Comparison of ENCODE assay signal across 9 cellular contexts in genomic region chr1:77948841-77949424, GRCh38. TPM values are rescaled to one million over a fixed set of nuclear protein-coding genes. Genes with fewer than 3 reads are reported as not detected.
DNase-seq lines count a peak whose midpoint lies in the region; ATAC-seq, FAIRE-seq and TF ChIP-seq lines count a peak whose summit lies in the region.
"Had no signal": no experiment of that assay in that cellular context is flagged by ENCODE, and none has a peak within 500 bp of the region (broad histone marks: within the 10 kb centered on the region; RNA-seq: fewer than 3 reads in every experiment).

No MANE protein-coding gene starts in this region.

- ATAC-seq in HG02798 (IDR thresholded peaks at IDR 0.05; ENCODE audit: poor library complexity, unreplicated experiment), result peak; percentile 34

- no peaks in the 10 kb centered on the region for H3K27me3 Mint-ChIP-seq in astrocyte (ENCODE audit: low read depth, unreplicated experiment)
- H3K27me3 Mint-ChIP-seq: activated naive CD8-positive, alpha-beta T cell treated with anti-CD3 and anti-CD28 coated beads, Interleukin-2, amount 10 ng/mL, durations not matched to agents 7 days and 5 days had no signal

- no peaks in the 10 kb centered on the region for H3K4me1 ChIP-seq in astrocyte (ENCODE audit: insufficient read depth, low read length)
- H3K4me1 ChIP-seq in tibial nerve, result peaks cover 0 to 18% (median 4%) of the 10 kb centered on the region in 4 donors

- no peak for FAIRE-seq in astrocyte (lab: Jason Lieb, UNC)

- no peak overlapping the region for H3K9ac ChIP-seq in astrocyte (ENCODE audit: low read length)

- peaks cover 29% of the 10 kb centered on the region for H4K20me1 ChIP-seq in astrocyte (ENCODE audit: insufficient read depth, low read length)

- peaks cover 56% of the 10 kb centered on the region for H3K79me2 ChIP-seq in astrocyte (ENCODE audit: insufficient read depth, low read length)

- peaks cover 2% of the 10 kb centered on the region for H3K4me1 Mint-ChIP-seq in astrocyte (ENCODE audit: low read depth, unreplicated experiment)

- H3K9me3 ChIP-seq in astrocyte (ENCODE audit: insufficient read depth, low read depth, low read length) (no peaks in the 10 kb centered on the region), tibial nerve (no peaks in the 10 kb centered on the region)

- H3K9me3 Mint-ChIP-seq in astrocyte (ENCODE audit: unreplicated experiment), result no peaks in the 10 kb centered on the region
- H3K9me3 Mint-ChIP-seq: activated naive CD8-positive, alpha-beta T cell treated with anti-CD3 and anti-CD28 coated beads, Interleukin-2, amount 10 ng/mL, durations not matched to agents 7 days and 5 days had no signal

- DNase-seq in GM12865 (ENCODE audit: low read depth), result peak; percentile 44
- peak; percentile 17 for DNase-seq in astrocyte (ENCODE audit: low read depth)
- DNase-seq in medulla oblongata (ENCODE audit: extremely low spot score), result peak; percentile 22
- no peak for DNase-seq in NCI-H1694 treated with DMSO at 0.1 percent for 48 hours (lab: John Stamatoyannopoulos, UW)
- no peak for DNase-seq in tibial nerve (ENCODE audit: low spot score in 2 of 2)
- no peak for DNase-seq in NCI-H2171 treated with DMSO at 0.1 percent for 48 hours (lab: John Stamatoyannopoulos, UW)
- DNase-seq in UCSD-AML1 (lab: John Stamatoyannopoulos, UW; ENCODE audit: unreplicated experiment), result no peak
- DNase-seq: activated naive CD8-positive, alpha-beta T cell treated with anti-CD3 and anti-CD28 coated beads, Interleukin-2, amount 10 ng/mL, durations not matched to agents 7 days and 5 days had no signal

- TF ChIP-seq EP300 in tibial nerve (IDR thresholded peaks at IDR 0.05), result no peak

- H3K27ac Mint-ChIP-seq in astrocyte (ENCODE audit: unreplicated experiment), result no peak overlapping the region
- H3K27ac Mint-ChIP-seq: activated naive CD8-positive, alpha-beta T cell treated with anti-CD3 and anti-CD28 coated beads, Interleukin-2, amount 10 ng/mL, durations not matched to agents 7 days and 5 days had no signal

- no peak overlapping the region for H3K4me3 ChIP-seq in GM12865 (ENCODE audit: low read depth, low read length)
- H3K4me3 ChIP-seq in astrocyte (ENCODE audit: insufficient read depth, low read depth, low read length), result no peak overlapping the region
- no peak overlapping the region for H3K4me3 ChIP-seq in tibial nerve

- WGBS in tibial nerve, 2 donors, result 29 to 34% methylated on average over 2 of the region's 2 CpGs

- H3K36me3 Mint-ChIP-seq in astrocyte (ENCODE audit: low read depth, unreplicated experiment), result peaks cover 13% of the 10 kb centered on the region

- H3K4me3 Mint-ChIP-seq in astrocyte (ENCODE audit: unreplicated experiment), result peak overlapping the region; percentile 77
- H3K4me3 Mint-ChIP-seq: activated naive CD8-positive, alpha-beta T cell treated with anti-CD3 and anti-CD28 coated beads, Interleukin-2, amount 10 ng/mL, durations not matched to agents 7 days and 5 days had no signal

- peaks cover 76% of the 10 kb centered on the region for H3K36me3 ChIP-seq in astrocyte (ENCODE audit: insufficient read depth, low read length)
- peaks cover 0 to 66% (median 7%) of the 10 kb centered on the region in 3 donors for H3K36me3 ChIP-seq in tibial nerve

- no peak overlapping the region for H3K4me2 ChIP-seq in astrocyte (ENCODE audit: low read length)

- H2AFZ ChIP-seq in astrocyte (ENCODE audit: low read depth, low read length), result no peak overlapping the region

- TF ChIP-seq POLR2A in tibial nerve (IDR thresholded peaks at IDR 0.05), result no peak

- H3K27ac ChIP-seq in astrocyte (ENCODE audit: low read depth, low read length), result no peak overlapping the region
- peak overlapping the region in 1 of 4 donors; percentile 8 for H3K27ac ChIP-seq in tibial nerve

- H3K27me3 ChIP-seq in astrocyte (ENCODE audit: insufficient read depth, low read length) (no peaks in the 10 kb centered on the region), tibial nerve (no peaks in the 10 kb centered on the region)

- TF ChIP-seq CTCF in GM12865 (IDR thresholded peaks at IDR 0.05; ENCODE audit: insufficient read depth, low read depth, low read length, missing control alignments) (peak; percentile 6), astrocyte (IDR thresholded peaks at IDR 0.05; ENCODE audit: insufficient read depth, low read depth, low read length) (no peak), tibial nerve (IDR thresholded peaks at IDR 0.05) (no peak)

RNA-seq across cellular contexts. Expression of gene FUBP1, which starts 29.9 kb away (rescaled TPM):
- total RNA-seq in astrocyte, result 113 and 128 TPM in 2 replicates
- total RNA-seq in tibial nerve, result 100 to 1,000 TPM in 3 of 4 donors, 10 to 100 TPM in 1; 99.0 to 136 (median 121) TPM

RNA-seq across cellular contexts. Expression of gene DNAJB4, which starts 55.8 kb away (rescaled TPM):
- total RNA-seq in astrocyte (57.9 and 58.6 TPM in 2 replicates), tibial nerve (10 to 100 TPM; 33.9 to 38.0 (median 35.6) TPM)

Comparison
In these comparisons a context has a peak if more than half of its experiments do, and no peak if none do; other contexts are left out.
1. DNase-seq: peak in GM12865 (single experiment), astrocyte (single experiment) and medulla oblongata (single experiment); none in NCI-H1694 treated with DMSO at 0.1 percent for 48 hours (single experiment), tibial nerve (0 of 2), NCI-H2171 treated with DMSO at 0.1 percent for 48 hours (single experiment) and UCSD-AML1 (single experiment).